Comparison of ENCODE assay signal across 9 cellular contexts in genomic region chr15:57640935-57641682, GRCh38. TPM values are rescaled to one million over a fixed set of nuclear protein-coding genes. Genes with fewer than 3 reads are reported as not detected.
DNase-seq lines count a peak whose midpoint lies in the region; ATAC-seq and TF ChIP-seq lines count a peak whose summit lies in the region.
"Had no signal": no experiment of that assay in that cellular context is flagged by ENCODE, and none has a peak within 500 bp of the region (broad histone marks: within the 10 kb centered on the region; RNA-seq: fewer than 3 reads in every experiment).

No MANE protein-coding gene starts in this region.

- H3K79me2 ChIP-seq in GM23248 (ENCODE audit: insufficient read depth) (no peaks in the 10 kb centered on the region), SK-N-SH (ENCODE audit: insufficient read depth) (no peaks in the 10 kb centered on the region), smooth muscle cell (ENCODE audit: low read depth) (no peaks in the 10 kb centered on the region)
- H3K79me2 ChIP-seq: parathyroid adenoma had no signal

- POLR2A ChIA-PET in SK-N-SH (lab: Yijun Ruan, JAX): no interaction called here

- no peak for TF ChIP-seq EP300 in SK-N-SH (IDR thresholded peaks at IDR 0.05; ENCODE audit: borderline replicate concordance in 1 of 2, low read depth in 1 of 2, low read length in 1 of 2)

- H3K9me3 ChIP-seq in GM23248 (ENCODE audit: low read depth): no peaks in the 10 kb centered on the region
- no peaks in the 10 kb centered on the region for H3K9me3 ChIP-seq in SK-N-SH
- H3K9me3 ChIP-seq in smooth muscle cell (replicated peaks; ENCODE audit: low read depth): no peaks in the 10 kb centered on the region

- H3K4me1 ChIP-seq in GM23248 (ENCODE audit: insufficient read depth) (no peaks in the 10 kb centered on the region), SK-N-SH (ENCODE audit: control insufficient read depth in 1 of 2, insufficient read depth in 2 of 2, low read depth in 1 of 2, low read length in 1 of 2) (no peaks in the 10 kb centered on the region), smooth muscle cell (ENCODE audit: low read depth) (no peaks in the 10 kb centered on the region)
- H3K4me1 ChIP-seq: parathyroid adenoma had no signal

- H3K27ac ChIP-seq in GM23248 (no peak overlapping the region), SK-N-SH (ENCODE audit: low read depth in 2 of 2, low read length in 1 of 2) (no peak overlapping the region), smooth muscle cell (ENCODE audit: low read depth) (no peak overlapping the region)
- H3K27ac ChIP-seq: parathyroid adenoma had no signal

- TF ChIP-seq RAD21 in SK-N-SH (IDR thresholded peaks at IDR 0.05; ENCODE audit: low read length): peak; percentile 63

- 58 to 61% methylated on average over 8 of the region's 8 CpGs for WGBS in GM23248 (ENCODE audit: low coverage in 1 of 2, low lambda C conversion rate in 2 of 2, missing lambda C conversion rate in 2 of 2), 2 experiments
- WGBS in SK-N-SH (ENCODE audit: low lambda C conversion rate): 71% methylated on average over 8 of the region's 8 CpGs
- 65% methylated on average over 8 of the region's 8 CpGs for WGBS in smooth muscle cell (ENCODE audit: low lambda C conversion rate)

- H3K4me3 ChIP-seq in GM23248 (no peak overlapping the region), SK-N-SH (ENCODE audit: low read depth in 2 of 2, low read length in 1 of 2) (no peak overlapping the region), smooth muscle cell (no peak overlapping the region)

- ATAC-seq in GM21576 (IDR thresholded peaks at IDR 0.05; ENCODE audit: unreplicated experiment) (no peak), HG03025 (IDR thresholded peaks at IDR 0.05; ENCODE audit: low FRiP score, unreplicated experiment) (no peak)

- in situ Hi-C loops in Caki2 (cut with HindIII; ENCODE audit: low pct_unique_long_range_greater_than_20kb, low sequenced_read_pairs) (no loop called here), GM23248 (cut with MboI) (loop anchor here (25.0 kb wide), 1 partner anchor 221 kb away; no protein-coding TSS in a partner anchor)

- H4K20me1 ChIP-seq in GM23248 (ENCODE audit: insufficient read depth): no peaks in the 10 kb centered on the region
- H4K20me1 ChIP-seq in SK-N-SH (ENCODE audit: insufficient read depth): no peaks in the 10 kb centered on the region
- H4K20me1 ChIP-seq in smooth muscle cell (ENCODE audit: low read depth): no peaks in the 10 kb centered on the region

- no peaks in the 10 kb centered on the region for H3K27me3 ChIP-seq in GM23248 (replicated peaks; ENCODE audit: insufficient read depth)
- no peaks in the 10 kb centered on the region; the same call in 1 of the 2 replicates for H3K27me3 ChIP-seq in SK-N-SH (ENCODE audit: insufficient read depth)
- H3K27me3 ChIP-seq in smooth muscle cell (ENCODE audit: low read depth): no peaks in the 10 kb centered on the region

- CTCF ChIA-PET in SK-N-SH (lab: Yijun Ruan, JAX): interaction anchor here (0.8 to 4.2 kb wide), 17 partner anchors 8 to 542 kb away, joined by 3 to 26 read pairs (median 6); partner anchors contain the start of gene ALDH1A2

- H3K9me2 ChIP-seq in GM23248 (ENCODE audit: insufficient read depth) (no peaks in the 10 kb centered on the region), SK-N-SH (no peaks in the 10 kb centered on the region)

- H3K36me3 ChIP-seq in GM23248 (ENCODE audit: low read depth) (no peaks in the 10 kb centered on the region), SK-N-SH (replicated peaks in 1 of 2; ENCODE audit: control insufficient read depth in 1 of 2, insufficient read depth in 2 of 2, low read length in 1 of 2) (no peaks in the 10 kb centered on the region), smooth muscle cell (ENCODE audit: low read depth) (no peaks in the 10 kb centered on the region)

- H2AFZ ChIP-seq in GM23248 (no peak overlapping the region), SK-N-SH (ENCODE audit: low read depth) (no peak overlapping the region), smooth muscle cell (ENCODE audit: low read depth) (no peak overlapping the region)
- H2AFZ ChIP-seq: parathyroid adenoma had no signal

- H3K4me2 ChIP-seq in GM23248 (ENCODE audit: unreplicated experiment): no peak overlapping the region
- H3K4me2 ChIP-seq in SK-N-SH: no peak overlapping the region
- no peak overlapping the region for H3K4me2 ChIP-seq in smooth muscle cell

- H3F3A ChIP-seq in GM23248 (ENCODE audit: insufficient read depth): no peaks in the 10 kb centered on the region
- H3F3A ChIP-seq in SK-N-SH (replicated peaks; ENCODE audit: insufficient read depth): no peaks in the 10 kb centered on the region
- H3F3A ChIP-seq in smooth muscle cell (ENCODE audit: low read depth): no peaks in the 10 kb centered on the region

- DNase-seq in Caki2 (ENCODE audit: low read depth) (peak; percentile 12), GM23248 (peak; percentile 52), SK-N-SH (peak; percentile 49), globus pallidus (ENCODE audit: low spot score) (peak; percentile 67), smooth muscle cell (lab: John Stamatoyannopoulos, UW; ENCODE audit: unreplicated experiment) (no peak), ureter (ENCODE audit: low spot score) (no peak)

- H3K9ac ChIP-seq in GM23248 (no peak overlapping the region), SK-N-SH (no peak overlapping the region), smooth muscle cell (ENCODE audit: low read depth) (no peak overlapping the region)
- H3K9ac ChIP-seq: parathyroid adenoma had no signal

- TF ChIP-seq CTCF in SK-N-SH (IDR thresholded peaks at IDR 0.05): peak; percentile 59
- TF ChIP-seq CTCF in smooth muscle cell (IDR thresholded peaks at IDR 0.05; ENCODE audit: borderline replicate concordance, insufficient read depth, poor library complexity, severe bottlenecking): peak; percentile 30

TF ChIP-seq in SK-N-SH, 30 proteins besides CTCF, POLR2A, EP300 and RAD21:
- TF ChIP-seq USF2 (IDR thresholded peaks at IDR 0.05; ENCODE audit: borderline replicate concordance, low read depth, low read length): no peak
- TF ChIP-seq SMC3 (IDR thresholded peaks at IDR 0.05; ENCODE audit: low read depth, low read length): peak; percentile 36

RNA-seq across cellular contexts. Expression of gene MYZAP, which starts 49.4 kb away (rescaled TPM):
- total RNA-seq in Caki2 (2014; rRNA removed; shearing (Covaris generic); ENCODE audit: low replicate concordance): not detected in 2 replicates
- total RNA-seq in GM23248 (2014; rRNA removed; shearing (Covaris generic)): not detected in 2 replicates
- polyA plus RNA-seq in GM23248 (2016; fragmentation: Nextera tagmentation; extraction: Ambion mirVana): 0.11 and 0.13 TPM in 2 replicates
- polyA plus RNA-seq in SK-N-SH (2012; rRNA removed): 0.07 TPM in 1 of 2 replicates, not detected in the other
- 0.05 and 0.13 TPM in 2 replicates for polyA plus RNA-seq in SK-N-SH (2012; cell fraction: cytosol; rRNA removed)
- polyA plus RNA-seq in SK-N-SH (2012; cell fraction: nucleus; rRNA removed): not detected in 2 replicates
- 0.09 and 0.81 TPM in 2 replicates for total RNA-seq in smooth muscle cell
- polyA plus RNA-seq in smooth muscle cell: 0.35 and 0.65 TPM in 2 replicates
- total RNA-seq in ureter: 29.3 TPM

Comparison
In these comparisons a context has a peak if more than half of its experiments do, and no peak if none do; other contexts are left out.
1. DNase-seq: peak in Caki2 (single experiment), GM23248 (single experiment), SK-N-SH (single experiment) and globus pallidus (single experiment); none in smooth muscle cell (single experiment) and ureter (single experiment).
2. RNA of gene MYZAP, which starts 49.4 kb away (total RNA-seq): 29.3 TPM in ureter (single experiment); 0.09 to 0.81 TPM in smooth muscle cell, not detected in Caki2 and not detected in GM23248; every median in the first group is over 10 times any median in the second.